In genomic region chr4:3910161-3910950, GRCh38 we compare ENCODE assay signal across 8 cellular contexts.
DNase-seq lines count a peak whose midpoint lies in the region; FAIRE-seq and TF ChIP-seq lines count a peak whose summit lies in the region.
"Not testable (repeated sequence)": the region's sequence is repeated elsewhere in the genome, so short reads cannot be mapped to it uniquely, and the experiment has no call there.

No MANE protein-coding gene starts in this region.

- not testable (repeated sequence) for H3K56ac ChIP-seq in H1 (replicated peaks; ENCODE audit: insufficient read length, low read depth, low read length)

- H2BK12ac ChIP-seq in H1 (ENCODE audit: low read depth, low read length): 0 out of 2 replicates have a peak overlapping the region, but pooled peaks have one; percentile 62
- not testable (repeated sequence) for H2BK12ac ChIP-seq in mesenchymal stem cell (ENCODE audit: low read length in 2 of 2)

- H4K91ac ChIP-seq in H1 (replicated peaks; ENCODE audit: insufficient read length, low read length); mesenchymal stem cell (ENCODE audit: low read length): not testable (repeated sequence)

- H3K27ac ChIP-seq in BLaER1 (peak overlapping the region; percentile 38; the same call in 1 of the 2 replicates), suprapubic skin (peak overlapping the region; percentile 64)
- H3K27ac ChIP-seq in GM23248; H1 (ENCODE audit: low read depth, low read length); mesenchymal stem cell (ENCODE audit: low read length, poor library complexity, severe bottlenecking): not testable (repeated sequence)

- not testable (repeated sequence) for H3K79me2 ChIP-seq in GM23248 (ENCODE audit: insufficient read depth); H1 (ENCODE audit: control insufficient read depth in 1 of 2, insufficient read depth in 2 of 2, low read length in 2 of 2)

- not testable (repeated sequence) for H3K27me3 ChIP-seq in BLaER1; GM23248 (replicated peaks; ENCODE audit: insufficient read depth); H1 (replicated peaks in 1 of 4; ENCODE audit: control insufficient read depth in 3 of 4, extremely low read depth in 1 of 4, insufficient read depth in 3 of 4, low read length in 3 of 4); mesenchymal stem cell (ENCODE audit: control insufficient read depth in 1 of 2, insufficient read depth in 1 of 2, low read length in 2 of 2); suprapubic skin

- not testable (repeated sequence) for H3K9me2 ChIP-seq in GM23248 (ENCODE audit: insufficient read depth)

- H2BK15ac ChIP-seq in H1 (ENCODE audit: low read length); mesenchymal stem cell (ENCODE audit: low read depth, poor library complexity, severe bottlenecking): not testable (repeated sequence)

- not testable (repeated sequence) for H3K14ac ChIP-seq in H1 (ENCODE audit: insufficient read length); mesenchymal stem cell (ENCODE audit: low read length in 2 of 2)

- not testable (repeated sequence) for H2BK20ac ChIP-seq in H1 (ENCODE audit: low read length)

- not testable (repeated sequence) for H2AFZ ChIP-seq in GM23248; H1 (ENCODE audit: low read length)
- peak overlapping the region; percentile 14 for H2AFZ ChIP-seq in mesenchymal stem cell (ENCODE audit: low read depth, low read length)

- in situ Hi-C loops in GM23248 (cut with MboI): not testable (repeated sequence)

- H3F3A ChIP-seq in GM23248 (ENCODE audit: insufficient read depth): not testable (repeated sequence)

- TF ChIP-seq EP300 in H1 (IDR thresholded peaks at IDR 0.05; ENCODE audit: borderline replicate concordance in 1 of 2, low read depth in 2 of 2, low read length in 2 of 2); suprapubic skin (IDR thresholded peaks at IDR 0.05): not testable (repeated sequence)

- not testable (repeated sequence) for H3K18ac ChIP-seq in H1 (ENCODE audit: extremely low read depth, low read length); mesenchymal stem cell (ENCODE audit: low read depth in 1 of 2, low read length in 2 of 2)

- H3K23me2 ChIP-seq in H1 (ENCODE audit: low read depth, low read length): not testable (repeated sequence)

- H4K5ac ChIP-seq in H1 (ENCODE audit: insufficient read length, low read depth, low read length): not testable (repeated sequence)

- not testable (repeated sequence) for TF ChIP-seq RAD21 in H1 (IDR thresholded peaks at IDR 0.05 in 1 of 2, conservative IDR thresholded peaks at IDR 0.05 in 1 of 2; ENCODE audit: low read depth in 2 of 2, low read length in 2 of 2)

- H3K4me3 ChIP-seq in BLaER1; GM23248; H1 (ENCODE audit: extremely low read depth in 1 of 4, insufficient read depth in 2 of 4, low read depth in 3 of 4, low read length in 4 of 4); mesenchymal stem cell (ENCODE audit: insufficient read depth in 1 of 2, low read depth in 1 of 2, low read length in 2 of 2); suprapubic skin: not testable (repeated sequence)

- H3K36me3 ChIP-seq in BLaER1; GM23248 (ENCODE audit: low read depth); H1 (ENCODE audit: control insufficient read depth in 2 of 4, insufficient read depth in 4 of 4, low read length in 3 of 4); mesenchymal stem cell (ENCODE audit: control insufficient read depth in 1 of 2, insufficient read depth in 2 of 2, low read depth in 1 of 2, low read length in 2 of 2); suprapubic skin: not testable (repeated sequence)

- peaks cover 51% of the 10 kb centered on the region for H3K4me1 ChIP-seq in BLaER1
- H3K4me1 ChIP-seq in GM23248 (ENCODE audit: insufficient read depth); H1 (replicated peaks in 1 of 4; ENCODE audit: control insufficient read depth in 3 of 4, insufficient read depth in 4 of 4, low read length in 3 of 4); mesenchymal stem cell (ENCODE audit: control insufficient read depth, insufficient read depth, low read depth, low read length); suprapubic skin: not testable (repeated sequence)

- not testable (repeated sequence) for H3K23ac ChIP-seq in H1 (ENCODE audit: insufficient read length); mesenchymal stem cell (ENCODE audit: low read length in 2 of 2)

- H2BK120ac ChIP-seq in H1 (replicated peaks; ENCODE audit: low read depth, low read length); mesenchymal stem cell (ENCODE audit: low read depth, low read length): not testable (repeated sequence)

- TF ChIP-seq POLR2A in H1 (IDR thresholded peaks at IDR 0.05; ENCODE audit: control extremely low read depth in 1 of 2, low read depth in 2 of 2, low read length in 2 of 2); suprapubic skin (IDR thresholded peaks at IDR 0.05): not testable (repeated sequence)

- H3K4me2 ChIP-seq in BLaER1: peak overlapping the region; percentile 66
- H3K4me2 ChIP-seq in GM23248 (ENCODE audit: unreplicated experiment); H1 (ENCODE audit: insufficient read depth in 1 of 2, low read depth in 2 of 2, low read length in 2 of 2); mesenchymal stem cell (ENCODE audit: low read length, poor library complexity, severe bottlenecking): not testable (repeated sequence)

- CTCF ChIA-PET in H1 (lab: Charles Lee; ENCODE audit: partially characterized antibody): interaction anchor here (0.6 to 1.4 kb wide), 6 partner anchors 9 to 1490 kb away, joined by 3 to 9 read pairs (median 3); no protein-coding TSS in a partner anchor

- DNase-seq in AG08395 (ENCODE audit: low spot score) (peak; percentile 10), GM23248 (peak; percentile 10), RPMI7951 (ENCODE audit: low read depth) (peak; percentile 40), fibroblast of peridontal ligament (ENCODE audit: extremely low read depth) (peak; percentile 18)
- DNase-seq in H1 (ENCODE audit: low read depth in 1 of 2, low spot score in 2 of 2); mesenchymal stem cell; suprapubic skin (ENCODE audit: low spot score in 2 of 2): not testable (repeated sequence)

- H3K9me3 ChIP-seq in BLaER1; GM23248 (ENCODE audit: low read depth); H1 (ENCODE audit: insufficient read depth in 2 of 2, low read depth in 1 of 2, low read length in 1 of 2); mesenchymal stem cell (ENCODE audit: control insufficient read depth, low read length); suprapubic skin: not testable (repeated sequence)

- H3K9ac ChIP-seq in BLaER1; GM23248; H1 (replicated peaks in 1 of 4; ENCODE audit: extremely low read depth in 1 of 4, low read depth in 3 of 4, low read length in 3 of 4); mesenchymal stem cell (ENCODE audit: low read length): not testable (repeated sequence)

- H4K8ac ChIP-seq in H1 (ENCODE audit: extremely low read depth, insufficient read depth, low read length); mesenchymal stem cell (ENCODE audit: low read length): not testable (repeated sequence)

- 59 to 60% methylated on average over 14 of the region's 14 CpGs for WGBS in GM23248 (ENCODE audit: low coverage in 1 of 2, low lambda C conversion rate in 2 of 2, missing lambda C conversion rate in 2 of 2), 2 experiments
- WGBS in H1 (ENCODE audit: extremely low coverage in 1 of 2, insufficient coverage in 1 of 2, insufficient read length in 1 of 2, insufficient replicate concordance in 2 of 2, low coverage in 1 of 2, low lambda C conversion rate in 2 of 2, missing lambda C conversion rate in 1 of 2), 2 experiments: 94% methylated on average over 14 of the region's 14 CpGs; no CpG with 5 or more reads in 1 of the 2 experiments
- WGBS in mesenchymal stem cell: 84% methylated on average over 14 of the region's 14 CpGs
- 60% methylated on average over 7 of the region's 14 CpGs for WGBS in suprapubic skin

- 0 out of 2 replicates have a peak overlapping the region, but pooled peaks have one; percentile 70 for H2AK5ac ChIP-seq in H1 (ENCODE audit: low read depth, low read length)
- not testable (repeated sequence) for H2AK5ac ChIP-seq in mesenchymal stem cell (ENCODE audit: low read length, severe bottlenecking)

- not testable (repeated sequence) for H2BK5ac ChIP-seq in H1 (ENCODE audit: low read depth, low read length); mesenchymal stem cell (ENCODE audit: low read depth, low read length, poor library complexity, severe bottlenecking)

- not testable (repeated sequence) for H4K20me1 ChIP-seq in BLaER1; GM23248 (ENCODE audit: insufficient read depth); H1 (replicated peaks in 1 of 2; ENCODE audit: control insufficient read depth in 1 of 2, insufficient read depth in 2 of 2, low read length in 2 of 2)

- not testable (repeated sequence) for H3K79me1 ChIP-seq in H1 (ENCODE audit: low read depth, low read length); mesenchymal stem cell (replicated peaks; ENCODE audit: low read length, poor library complexity, severe bottlenecking)

- not testable (repeated sequence) for H3K4ac ChIP-seq in H1 (replicated peaks; ENCODE audit: insufficient read length, low read depth, low read length); mesenchymal stem cell (ENCODE audit: low read depth in 1 of 2, low read length in 2 of 2)

- not testable (repeated sequence) for TF ChIP-seq CTCF in H1 (IDR thresholded peaks at IDR 0.05; ENCODE audit: control extremely low read depth in 1 of 3, insufficient read depth in 1 of 3, low read depth in 1 of 3, low read length in 3 of 3); suprapubic skin (IDR thresholded peaks at IDR 0.05)

- POLR2A ChIA-PET in H1 (lab: Charles Lee; ENCODE audit: partially characterized antibody): not testable (repeated sequence)

- FAIRE-seq in H1 (lab: Jason Lieb, UNC): not testable (repeated sequence)
